Comparison of ENCODE assay signal across 8 cellular contexts in the genomic region with DNA sequence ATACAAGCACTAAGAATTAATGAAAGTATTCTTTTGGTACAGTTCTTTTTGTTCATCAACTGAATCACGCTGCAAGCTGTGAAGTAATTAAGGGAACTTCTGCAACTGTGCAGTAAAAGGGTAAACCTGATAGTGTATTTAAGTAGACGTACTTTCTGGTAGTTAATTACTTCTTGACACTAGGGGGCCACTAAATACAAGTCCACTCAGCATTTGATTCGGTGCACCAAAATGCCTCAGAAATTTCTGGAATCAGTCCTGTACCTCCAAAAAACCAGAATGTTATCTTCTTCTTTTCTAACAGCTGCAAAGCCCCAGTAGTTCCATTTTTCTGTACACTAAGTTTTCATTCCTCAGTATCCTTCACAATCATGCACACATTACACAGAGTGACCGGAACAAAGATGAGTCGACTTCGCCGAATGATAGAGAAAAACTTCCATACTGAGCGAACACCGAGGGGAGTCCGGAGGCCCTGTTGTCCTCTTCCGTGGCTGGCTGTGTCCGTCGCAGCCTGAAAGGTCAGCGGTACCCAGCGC. TPM values are rescaled to one million over a fixed set of nuclear protein-coding genes. Genes with fewer than 3 reads are reported as not detected.
DNase-seq lines count a peak whose midpoint lies in the region; ATAC-seq and TF ChIP-seq lines count a peak whose summit lies in the region.

No MANE protein-coding gene starts in this region.

- DNase-seq in stimulated activated naive CD8-positive, alpha-beta T cell treated with anti-CD3 and anti-CD28 coated beads, Interleukin-15, Interleukin-2, amounts not matched to agents 100 U/mL and 50 U/mL, for 24 hours: no peak
- DNase-seq in NAMALWA (ENCODE audit: low spot score): peak; percentile 79
- no peak for DNase-seq in activated CD4-positive, alpha-beta memory T cell treated with anti-CD3 and anti-CD28 coated beads, Interleukin-2, amount 10 ng/mL, durations not matched to agents 7 days and 5 days
- DNase-seq in foreskin fibroblast: peak in 1 of 2 donors; percentile 33
- DNase-seq in osteoblast (ENCODE audit: insufficient read length, low spot score, missing footprints): peak; percentile 91
- DNase-seq in T-helper 9 cell: no peak

- CTCF ChIA-PET in activated CD4-positive, alpha-beta memory T cell treated with anti-CD3 and anti-CD28 coated beads, Interleukin-2, amount 10 ng/mL, durations not matched to agents 7 days and 5 days (lab: Charles Lee): interaction anchor here (0.8 to 1.9 kb wide), 8 partner anchors 9 to 169 kb away, joined by 3 to 6 read pairs (median 3); no protein-coding TSS in a partner anchor

- POLR2A ChIA-PET in activated CD4-positive, alpha-beta memory T cell treated with anti-CD3 and anti-CD28 coated beads, Interleukin-2, amount 10 ng/mL, durations not matched to agents 7 days and 5 days (lab: Charles Lee): interaction anchor here (0.8 to 1.5 kb wide), 9 partner anchors 7 to 571 kb away, joined by 3 to 5 read pairs (median 3); a partner anchor contains a TSS

- TF ChIP-seq CTCF in foreskin fibroblast (IDR thresholded peaks at IDR 0.05; ENCODE audit: low read depth, low read length): no peak
- TF ChIP-seq CTCF in osteoblast (IDR thresholded peaks at IDR 0.05; ENCODE audit: extremely low read depth, low read depth, low read length): peak; percentile 54

- H4K20me1 ChIP-seq in osteoblast (ENCODE audit: insufficient read depth, low read length): no peaks in the 10 kb centered on the region

- no peaks in the 10 kb centered on the region for H3K27me3 ChIP-seq in osteoblast (ENCODE audit: insufficient read depth, low read length)

- peak overlapping the region; percentile 89 to 95 for H3K4me3 ChIP-seq in foreskin fibroblast (ENCODE audit: low read depth in 1 of 2, low read length in 2 of 2)
- H3K4me3 ChIP-seq in osteoblast (ENCODE audit: insufficient read depth, low read length): peak overlapping the region; percentile 96

- H3K36me3 Mint-ChIP-seq in stimulated activated naive CD8-positive, alpha-beta T cell treated with anti-CD3 and anti-CD28 coated beads, Interleukin-15, Interleukin-2, amounts not matched to agents 100 ng/mL and 50 ng/mL, for 24 hours (ENCODE audit: low read depth): peaks cover 43% of the 10 kb centered on the region
- peaks cover 41% of the 10 kb centered on the region for H3K36me3 Mint-ChIP-seq in activated CD4-positive, alpha-beta memory T cell treated with anti-CD3 and anti-CD28 coated beads, Interleukin-2, amount 10 ng/mL, durations not matched to agents 7 days and 5 days (ENCODE audit: low read depth)

- peak overlapping the region; percentile 100 for H3K4me2 ChIP-seq in osteoblast (ENCODE audit: insufficient read depth, low read length)

- H3K9me3 Mint-ChIP-seq in stimulated activated naive CD8-positive, alpha-beta T cell treated with anti-CD3 and anti-CD28 coated beads, Interleukin-15, Interleukin-2, amounts not matched to agents 100 ng/mL and 50 ng/mL, for 24 hours: no peaks in the 10 kb centered on the region
- H3K9me3 Mint-ChIP-seq in activated CD4-positive, alpha-beta memory T cell treated with anti-CD3 and anti-CD28 coated beads, Interleukin-2, amount 10 ng/mL, durations not matched to agents 7 days and 5 days: no peaks in the 10 kb centered on the region

- peak overlapping the region; percentile 98 for H2AFZ ChIP-seq in osteoblast (ENCODE audit: low read length)

- H3K4me1 Mint-ChIP-seq in stimulated activated naive CD8-positive, alpha-beta T cell treated with anti-CD3 and anti-CD28 coated beads, Interleukin-15, Interleukin-2, amounts not matched to agents 100 ng/mL and 50 ng/mL, for 24 hours (ENCODE audit: low read depth): peaks cover 63% of the 10 kb centered on the region
- H3K4me1 Mint-ChIP-seq in activated CD4-positive, alpha-beta memory T cell treated with anti-CD3 and anti-CD28 coated beads, Interleukin-2, amount 10 ng/mL, durations not matched to agents 7 days and 5 days: peaks cover 46% of the 10 kb centered on the region

- peak overlapping the region; percentile 74 for H3K27ac ChIP-seq in osteoblast (ENCODE audit: low read depth, low read length)

- H3K4me3 Mint-ChIP-seq in stimulated activated naive CD8-positive, alpha-beta T cell treated with anti-CD3 and anti-CD28 coated beads, Interleukin-15, Interleukin-2, amounts not matched to agents 100 ng/mL and 50 ng/mL, for 24 hours: peak overlapping the region; percentile 100
- H3K4me3 Mint-ChIP-seq in activated CD4-positive, alpha-beta memory T cell treated with anti-CD3 and anti-CD28 coated beads, Interleukin-2, amount 10 ng/mL, durations not matched to agents 7 days and 5 days: peak overlapping the region; percentile 98

- H3K9me3 ChIP-seq in osteoblast (ENCODE audit: low read depth, low read length): no peaks in the 10 kb centered on the region

- H3K79me2 ChIP-seq in osteoblast (ENCODE audit: insufficient read depth, low read length): peaks cover 58% of the 10 kb centered on the region

- H3K36me3 ChIP-seq in osteoblast (ENCODE audit: insufficient read depth, low read length): peaks cover 26% of the 10 kb centered on the region

- no peak for ATAC-seq in stimulated activated naive CD8-positive, alpha-beta T cell treated with anti-CD3 and anti-CD28 coated beads, Interleukin-15, Interleukin-2, amounts not matched to agents 100 U/mL and 50 U/mL, for 24 hours
- peak; percentile 25 for ATAC-seq in HG02571 (IDR thresholded peaks at IDR 0.05; ENCODE audit: unreplicated experiment)

- H3K4me1 ChIP-seq in osteoblast (ENCODE audit: insufficient read depth, low read length): peaks cover 41% of the 10 kb centered on the region

- H3K27me3 Mint-ChIP-seq in stimulated activated naive CD8-positive, alpha-beta T cell treated with anti-CD3 and anti-CD28 coated beads, Interleukin-15, Interleukin-2, amounts not matched to agents 100 ng/mL and 50 ng/mL, for 24 hours: no peaks in the 10 kb centered on the region
- no peaks in the 10 kb centered on the region for H3K27me3 Mint-ChIP-seq in activated CD4-positive, alpha-beta memory T cell treated with anti-CD3 and anti-CD28 coated beads, Interleukin-2, amount 10 ng/mL, durations not matched to agents 7 days and 5 days

- H3K27ac Mint-ChIP-seq in stimulated activated naive CD8-positive, alpha-beta T cell treated with anti-CD3 and anti-CD28 coated beads, Interleukin-15, Interleukin-2, amounts not matched to agents 100 ng/mL and 50 ng/mL, for 24 hours: peak overlapping the region; percentile 99
- peak overlapping the region; percentile 95 for H3K27ac Mint-ChIP-seq in activated CD4-positive, alpha-beta memory T cell treated with anti-CD3 and anti-CD28 coated beads, Interleukin-2, amount 10 ng/mL, durations not matched to agents 7 days and 5 days

RNA-seq across cellular contexts. Expression of a gene that starts 0.5 kb away (rescaled TPM):
- total RNA-seq in activated CD4-positive, alpha-beta memory T cell treated with anti-CD3 and anti-CD28 coated beads, Interleukin-2, amount 10 ng/mL, durations not matched to agents 7 days and 5 days: 10 to 100 TPM; 20.8 to 21.5 TPM
- total RNA-seq in osteoblast: 22.8 and 23.0 TPM in 2 replicates

RNA-seq across cellular contexts. Expression of a gene that starts 0.6 kb away (rescaled TPM):
- total RNA-seq in activated CD4-positive, alpha-beta memory T cell treated with anti-CD3 and anti-CD28 coated beads, Interleukin-2, amount 10 ng/mL, durations not matched to agents 7 days and 5 days: 10 to 100 TPM; 80.2 to 81.5 TPM
- 75.6 and 82.8 TPM in 2 replicates for total RNA-seq in osteoblast

Comparison
In these comparisons a context has a peak if more than half of its experiments do, and no peak if none do; other contexts are left out.
1. DNase-seq: peak in NAMALWA (single experiment) and osteoblast (single experiment); none in stimulated activated naive CD8-positive, alpha-beta T cell treated with anti-CD3 and anti-CD28 coated beads, Interleukin-15, Interleukin-2, amounts not matched to agents 100 U/mL and 50 U/mL, for 24 hours (single experiment), activated CD4-positive, alpha-beta memory T cell treated with anti-CD3 and anti-CD28 coated beads, Interleukin-2, amount 10 ng/mL, durations not matched to agents 7 days and 5 days (single experiment) and T-helper 9 cell (single experiment).